In genomic region chr7:74453321-74454011, GRCh38 we compare ENCODE assay signal across 8 cellular contexts. TPM values are rescaled to one million over a fixed set of nuclear protein-coding genes. Genes with fewer than 3 reads are reported as not detected.
A peak's percentile ranks its signal among the peaks of the same experiment; 100 is the strongest.
DNase-seq lines count a peak whose midpoint lies in the region; ATAC-seq, FAIRE-seq and TF ChIP-seq lines count a peak whose summit lies in the region.

Gene GTF2IRD1 (plus strand): TSS chr7:74453906. CDS start chr7:74508081, 54,175 bp downstream.

- TF ChIP-seq CTCF in astrocyte of the cerebellum (IDR thresholded peaks at IDR 0.05; ENCODE audit: low read depth, low read length, missing control alignments) = no peak
- no peak for TF ChIP-seq CTCF in right atrium auricular region (IDR thresholded peaks at IDR 0.05)
- no peak for TF ChIP-seq CTCF in progenitor cell of endocrine pancreas (IDR thresholded peaks at IDR 0.05; ENCODE audit: unreplicated experiment)

- TF ChIP-seq POLR2A in GM12891 (IDR thresholded peaks at IDR 0.05; ENCODE audit: low read depth, low read length) = no peak

- H3K9me3 ChIP-seq in right atrium auricular region = no peaks in the 10 kb centered on the region

- H3K36me3 Mint-ChIP-seq in T-helper 1 cell treated with Interleukin-12 subunit alpha and Interleukin-12 subunit beta and Interleukin-4 antibody, amounts not matched to agents 30 μg/mL and 1 μg/mL, for 36 hours (ENCODE audit: low read depth) = no peaks in the 10 kb centered on the region
- peaks cover 1% of the 10 kb centered on the region for H3K36me3 Mint-ChIP-seq in progenitor cell of endocrine pancreas (ENCODE audit: insufficient read depth)

- peaks cover 13% of the 10 kb centered on the region for H3K4me1 Mint-ChIP-seq in T-helper 1 cell treated with Interleukin-12 subunit alpha and Interleukin-12 subunit beta and Interleukin-4 antibody, amounts not matched to agents 30 μg/mL and 1 μg/mL, for 36 hours (ENCODE audit: low read depth)
- peaks cover 10% of the 10 kb centered on the region for H3K4me1 Mint-ChIP-seq in progenitor cell of endocrine pancreas (ENCODE audit: low read depth)

- peak within 1 kb of the TSS; percentile 94 to 98 for H3K27ac ChIP-seq in right atrium auricular region

- H3K36me3 ChIP-seq in right atrium auricular region = no peaks in the 10 kb centered on the region

- H3K27me3 ChIP-seq in right atrium auricular region = no peaks in the 10 kb centered on the region

- in situ Hi-C loops in astrocyte of the cerebellum (cut with HindIII; ENCODE audit: low sequenced_read_pairs) = no loop called here

- peak within 1 kb of the TSS; percentile 70 for H3K4me3 Mint-ChIP-seq in T-helper 1 cell treated with Interleukin-12 subunit alpha and Interleukin-12 subunit beta and Interleukin-4 antibody, amounts not matched to agents 30 μg/mL and 1 μg/mL, for 36 hours
- peak within 1 kb of the TSS; percentile 74 for H3K4me3 Mint-ChIP-seq in progenitor cell of endocrine pancreas (ENCODE audit: low read depth)

- peak within 1 kb of the TSS; percentile 63 for H3K4me3 ChIP-seq in astrocyte of the cerebellum (ENCODE audit: low read depth, low read length)
- H3K4me3 ChIP-seq in right atrium auricular region = peak within 1 kb of the TSS; percentile 70 to 80

- FAIRE-seq in GM12891 (lab: Jason Lieb, UNC) = no peak

- H3K27me3 Mint-ChIP-seq in T-helper 1 cell treated with Interleukin-12 subunit alpha and Interleukin-12 subunit beta and Interleukin-4 antibody, amounts not matched to agents 30 μg/mL and 1 μg/mL, for 36 hours (ENCODE audit: low read depth) = peaks cover 18% of the 10 kb centered on the region
- H3K27me3 Mint-ChIP-seq in progenitor cell of endocrine pancreas = peaks cover 5% of the 10 kb centered on the region

- peak; percentile 66 for DNase-seq in GM12891 (ENCODE audit: insufficient read length, low spot score)
- peak; percentile 71 for DNase-seq in NCI-H1436 (lab: John Stamatoyannopoulos, UW)
- peak; percentile 35 for DNase-seq in astrocyte of the cerebellum (ENCODE audit: low read depth)
- DNase-seq in right atrium auricular region (ENCODE audit: low spot score) = no peak
- DNase-seq in progenitor cell of endocrine pancreas (ENCODE audit: low spot score, unreplicated experiment) = peak; percentile 38

- H3K27ac Mint-ChIP-seq in T-helper 1 cell treated with Interleukin-12 subunit alpha and Interleukin-12 subunit beta and Interleukin-4 antibody, amounts not matched to agents 30 μg/mL and 1 μg/mL, for 36 hours = peak within 1 kb of the TSS; percentile 79
- peak within 1 kb of the TSS; percentile 80 for H3K27ac Mint-ChIP-seq in progenitor cell of endocrine pancreas

- H3K9me3 Mint-ChIP-seq in T-helper 1 cell treated with Interleukin-12 subunit alpha and Interleukin-12 subunit beta and Interleukin-4 antibody, amounts not matched to agents 30 μg/mL and 1 μg/mL, for 36 hours = no peaks in the 10 kb centered on the region
- H3K9me3 Mint-ChIP-seq in progenitor cell of endocrine pancreas (ENCODE audit: low read depth) = no peaks in the 10 kb centered on the region

- peaks cover 0 to 28% of the 10 kb centered on the region in 2 donors for H3K4me1 ChIP-seq in right atrium auricular region

- ATAC-seq in GM18519 (IDR thresholded peaks at IDR 0.05; ENCODE audit: low FRiP score, unreplicated experiment) (no peak), HG03442 (IDR thresholded peaks at IDR 0.05; ENCODE audit: unreplicated experiment) (no peak)

TF ChIP-seq in GM12891, 5 proteins besides CTCF, POLR2A, EP300 and RAD21:
- TF ChIP-seq TAF1 (IDR thresholded peaks at IDR 0.05; ENCODE audit: low read depth, low read length) (no peak), POLR2AphosphoS5 (IDR thresholded peaks at IDR 0.05; ENCODE audit: low read depth, low read length) (no peak), POU2F2 (IDR thresholded peaks at IDR 0.05; ENCODE audit: low read depth, low read length) (no peak), PAX5 (IDR thresholded peaks at IDR 0.05; ENCODE audit: insufficient read depth, low read length, severe bottlenecking) (no peak), SPI1 (IDR thresholded peaks at IDR 0.05; ENCODE audit: low read depth, low read length) (no peak)

RNA-seq across cellular contexts. Expression of gene GTF2IRD1, which starts in this region (rescaled TPM):
- 4.8 TPM for polyA plus RNA-seq in GM12891 (2012; ENCODE audit: low read depth, missing spikeins)
- 10 to 100 TPM; 15.6 to 16.5 TPM for total RNA-seq in right atrium auricular region
- 52.6 and 60.7 TPM in 2 replicates for total RNA-seq in progenitor cell of endocrine pancreas
